In the genomic region with DNA sequence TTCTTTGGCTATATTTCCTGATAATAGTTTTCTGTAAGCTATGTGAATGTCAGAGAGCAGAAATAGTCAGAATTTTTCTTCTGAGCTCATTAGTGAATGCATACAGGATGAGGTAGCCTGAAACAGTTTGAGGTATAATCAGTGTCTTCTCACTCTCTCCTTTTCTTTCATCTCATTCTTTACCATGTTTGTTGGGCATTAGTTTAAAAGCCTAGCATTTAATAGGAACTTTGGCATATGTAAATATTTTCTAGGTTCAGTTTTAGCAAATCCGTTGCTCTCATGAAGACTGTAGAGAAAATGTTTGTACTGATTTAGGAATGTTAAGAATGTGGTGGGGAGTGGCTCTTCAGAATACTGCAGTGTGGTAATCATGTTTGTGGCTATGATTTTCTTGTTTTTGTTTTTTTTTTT, we compare ENCODE assay signal across 12 cellular contexts.
DNase-seq lines count a peak whose midpoint lies in the region; ATAC-seq, FAIRE-seq and TF ChIP-seq lines count a peak whose summit lies in the region.
"Had no signal": no experiment of that assay in that cellular context is flagged by ENCODE, and none has a peak within 500 bp of the region (broad histone marks: within the 10 kb centered on the region; RNA-seq: fewer than 3 reads in every experiment).

No MANE protein-coding gene starts in this region.

- TF ChIP-seq POLR2A in A549 (IDR thresholded peaks at IDR 0.05; ENCODE audit: low read length): no peak
- no peak for TF ChIP-seq POLR2A in vagina (IDR thresholded peaks at IDR 0.05)

- TF ChIP-seq CTCF in A549 (IDR thresholded peaks at IDR 0.05) (no peak), choroid plexus epithelial cell (conservative IDR thresholded peaks at IDR 0.05; ENCODE audit: low read depth, low read length) (no peak), left lung (IDR thresholded peaks at IDR 0.05) (no peak), vagina (IDR thresholded peaks at IDR 0.05) (no peak)

- H3K4me1 ChIP-seq in A549 (peaks cover 37% of the 10 kb centered on the region), left lung (peaks cover 0 to 4% of the 10 kb centered on the region in 2 donors), vagina (peaks cover 18% of the 10 kb centered on the region)

- no peak for TF ChIP-seq RAD21 in A549 (conservative IDR thresholded peaks at IDR 0.05 in 1 of 2, IDR thresholded peaks at IDR 0.05 in 1 of 2)

- H3K4me1 Mint-ChIP-seq in activated T-helper 1 cell treated with anti-CD3 and anti-CD28 coated beads, Interleukin-12 subunit alpha, Interleukin-12 subunit beta, Interleukin-2, Interleukin-4 antibody, amounts not matched to agents 30 ng/mL and 10 ng/mL and 1 ng/mL, durations not matched to agents 14 hours and 24 hours and 36 hours (ENCODE audit: low read depth): no peaks in the 10 kb centered on the region
- H3K4me1 Mint-ChIP-seq: IgD-negative memory B cell had no signal

- DNase-seq in A549 (ENCODE audit: low read depth in 1 of 2, low spot score in 1 of 2) (peak; percentile 7 to 63), HuH-7.5 (ENCODE audit: low spot score) (peak; percentile 6), choroid plexus epithelial cell (ENCODE audit: low read depth) (peak; percentile 83), left lung (no peak), vagina (ENCODE audit: extremely low spot score in 2 of 2) (no peak)
- no peak for DNase-seq in activated T-helper 1 cell treated with anti-CD3 and anti-CD28 coated beads, Interleukin-12 subunit alpha, Interleukin-12 subunit beta, Interleukin-2, Interleukin-4 antibody, amounts not matched to agents 30 ng/mL and 10 ng/mL and 1 ng/mL, durations not matched to agents 14 hours and 24 hours and 36 hours (ENCODE audit: low spot score)
- DNase-seq in activated CD8-positive, alpha-beta memory T cell treated with anti-CD3 and anti-CD28 coated beads, Interleukin-2, amount 50 U/mL, for 4 hours: no peak
- no peak for DNase-seq in activated naive CD4-positive, alpha-beta T cell treated with Interleukin-2 at 50 U/mL for 16 hours
- DNase-seq: activated CD8-positive, alpha-beta memory T cell treated with anti-CD3 and anti-CD28 coated beads for 24 hours; amygdala; nucleus accumbens had no signal

- H3K27ac ChIP-seq in A549: peak overlapping the region; percentile 74 to 83
- H3K27ac ChIP-seq in left lung: peak overlapping the region; percentile 49 to 50
- no peak overlapping the region for H3K27ac ChIP-seq in vagina

- peaks cover 2% of the 10 kb centered on the region for H3K27me3 Mint-ChIP-seq in activated T-helper 1 cell treated with anti-CD3 and anti-CD28 coated beads, Interleukin-12 subunit alpha, Interleukin-12 subunit beta, Interleukin-2, Interleukin-4 antibody, amounts not matched to agents 30 ng/mL and 10 ng/mL and 1 ng/mL, durations not matched to agents 14 hours and 24 hours and 36 hours (ENCODE audit: insufficient read depth)
- H3K27me3 Mint-ChIP-seq: IgD-negative memory B cell had no signal

- intact Hi-C loops in left lung (cut with DNase I): no loop called here
- intact Hi-C loops in vagina (cut with DNase I): no loop called here
- intact Hi-C loops in activated T-helper 1 cell treated with anti-CD3 and anti-CD28 coated beads, Interleukin-12 subunit alpha, Interleukin-12 subunit beta, Interleukin-2, Interleukin-4 antibody, amounts not matched to agents 30 ng/mL and 10 ng/mL and 1 ng/mL, durations not matched to agents 14 hours and 24 hours and 36 hours (cut with micrococcal nuclease): no loop called here

- no peak overlapping the region for H3K4me3 Mint-ChIP-seq in activated T-helper 1 cell treated with anti-CD3 and anti-CD28 coated beads, Interleukin-12 subunit alpha, Interleukin-12 subunit beta, Interleukin-2, Interleukin-4 antibody, amounts not matched to agents 30 ng/mL and 10 ng/mL and 1 ng/mL, durations not matched to agents 14 hours and 24 hours and 36 hours
- H3K4me3 Mint-ChIP-seq: IgD-negative memory B cell had no signal

- H3K27me3 ChIP-seq in left lung (no peaks in the 10 kb centered on the region), vagina (no peaks in the 10 kb centered on the region)

- no peaks in the 10 kb centered on the region for H3K36me3 Mint-ChIP-seq in activated T-helper 1 cell treated with anti-CD3 and anti-CD28 coated beads, Interleukin-12 subunit alpha, Interleukin-12 subunit beta, Interleukin-2, Interleukin-4 antibody, amounts not matched to agents 30 ng/mL and 10 ng/mL and 1 ng/mL, durations not matched to agents 14 hours and 24 hours and 36 hours (ENCODE audit: low read depth)
- H3K36me3 Mint-ChIP-seq: IgD-negative memory B cell had no signal

- ATAC-seq in A549 (peak; percentile 80 to 90), left lung (peak; percentile 89)

- H3K4me3 ChIP-seq in A549: no peak overlapping the region; the same call in 2 of the 3 replicates
- H3K4me3 ChIP-seq in choroid plexus epithelial cell (ENCODE audit: low read depth, low read length): no peak overlapping the region
- no peak overlapping the region for H3K4me3 ChIP-seq in left lung
- H3K4me3 ChIP-seq in vagina: no peak overlapping the region

- FAIRE-seq in A549 (lab: Jason Lieb, UNC): no peak

- 0% methylated on average over 1 of the region's 1 CpG for WGBS in A549 (ENCODE audit: missing lambda C conversion rate)

- peak overlapping the region; percentile 73 for H3K4me2 ChIP-seq in A549

- POLR2A ChIA-PET in A549 (lab: Yijun Ruan, JAX): interaction anchor here (0.7 kb wide), 1 partner anchor 119 kb away, joined by 3 read pairs; no protein-coding TSS in a partner anchor

- CTCF ChIA-PET in A549 (lab: Yijun Ruan, JAX): interaction anchor here (1.2 kb wide), 1 partner anchor 27 kb away, joined by 4 read pairs; no protein-coding TSS in a partner anchor

- H3K36me3 ChIP-seq in left lung (no peaks in the 10 kb centered on the region), vagina (no peaks in the 10 kb centered on the region)

- H3K9me3 Mint-ChIP-seq in activated T-helper 1 cell treated with anti-CD3 and anti-CD28 coated beads, Interleukin-12 subunit alpha, Interleukin-12 subunit beta, Interleukin-2, Interleukin-4 antibody, amounts not matched to agents 30 ng/mL and 10 ng/mL and 1 ng/mL, durations not matched to agents 14 hours and 24 hours and 36 hours: no peaks in the 10 kb centered on the region
- H3K9me3 Mint-ChIP-seq: IgD-negative memory B cell had no signal

- H3K27ac Mint-ChIP-seq in activated T-helper 1 cell treated with anti-CD3 and anti-CD28 coated beads, Interleukin-12 subunit alpha, Interleukin-12 subunit beta, Interleukin-2, Interleukin-4 antibody, amounts not matched to agents 30 ng/mL and 10 ng/mL and 1 ng/mL, durations not matched to agents 14 hours and 24 hours and 36 hours: no peak overlapping the region
- H3K27ac Mint-ChIP-seq: IgD-negative memory B cell had no signal

- no peak for TF ChIP-seq EP300 in A549 (IDR thresholded peaks at IDR 0.05)

- H3K9me3 ChIP-seq in A549 (no peaks in the 10 kb centered on the region), left lung (no peaks in the 10 kb centered on the region), vagina (no peaks in the 10 kb centered on the region)

TF ChIP-seq in A549, 52 proteins besides CTCF, POLR2A, EP300 and RAD21:
- TF ChIP-seq MAX (IDR thresholded peaks at IDR 0.05): 0 out of 2 replicates have a peak, but pooled peaks have one; percentile 22
- TF ChIP-seq, protein P1, sequence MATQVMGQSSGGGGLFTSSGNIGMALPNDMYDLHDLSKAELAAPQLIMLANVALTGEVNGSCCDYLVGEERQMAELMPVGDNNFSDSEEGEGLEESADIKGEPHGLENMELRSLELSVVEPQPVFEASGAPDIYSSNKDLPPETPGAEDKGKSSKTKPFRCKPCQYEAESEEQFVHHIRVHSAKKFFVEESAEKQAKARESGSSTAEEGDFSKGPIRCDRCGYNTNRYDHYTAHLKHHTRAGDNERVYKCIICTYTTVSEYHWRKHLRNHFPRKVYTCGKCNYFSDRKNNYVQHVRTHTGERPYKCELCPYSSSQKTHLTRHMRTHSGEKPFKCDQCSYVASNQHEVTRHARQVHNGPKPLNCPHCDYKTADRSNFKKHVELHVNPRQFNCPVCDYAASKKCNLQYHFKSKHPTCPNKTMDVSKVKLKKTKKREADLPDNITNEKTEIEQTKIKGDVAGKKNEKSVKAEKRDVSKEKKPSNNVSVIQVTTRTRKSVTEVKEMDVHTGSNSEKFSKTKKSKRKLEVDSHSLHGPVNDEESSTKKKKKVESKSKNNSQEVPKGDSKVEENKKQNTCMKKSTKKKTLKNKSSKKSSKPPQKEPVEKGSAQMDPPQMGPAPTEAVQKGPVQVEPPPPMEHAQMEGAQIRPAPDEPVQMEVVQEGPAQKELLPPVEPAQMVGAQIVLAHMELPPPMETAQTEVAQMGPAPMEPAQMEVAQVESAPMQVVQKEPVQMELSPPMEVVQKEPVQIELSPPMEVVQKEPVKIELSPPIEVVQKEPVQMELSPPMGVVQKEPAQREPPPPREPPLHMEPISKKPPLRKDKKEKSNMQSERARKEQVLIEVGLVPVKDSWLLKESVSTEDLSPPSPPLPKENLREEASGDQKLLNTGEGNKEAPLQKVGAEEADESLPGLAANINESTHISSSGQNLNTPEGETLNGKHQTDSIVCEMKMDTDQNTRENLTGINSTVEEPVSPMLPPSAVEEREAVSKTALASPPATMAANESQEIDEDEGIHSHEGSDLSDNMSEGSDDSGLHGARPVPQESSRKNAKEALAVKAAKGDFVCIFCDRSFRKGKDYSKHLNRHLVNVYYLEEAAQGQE (IDR thresholded peaks at IDR 0.05): no peak
TF ChIP-seq in A549: peak in this region for 1.

Comparison
In these comparisons a context has a peak if more than half of its experiments do, and no peak if none do; other contexts are left out.
1. DNase-seq: peak in A549 (2 of 2), HuH-7.5 (single experiment) and choroid plexus epithelial cell (single experiment); none in left lung (0 of 2), vagina (0 of 2), activated T-helper 1 cell treated with anti-CD3 and anti-CD28 coated beads, Interleukin-12 subunit alpha, Interleukin-12 subunit beta, Interleukin-2, Interleukin-4 antibody, amounts not matched to agents 30 ng/mL and 10 ng/mL and 1 ng/mL, durations not matched to agents 14 hours and 24 hours and 36 hours (single experiment), activated CD8-positive, alpha-beta memory T cell treated with anti-CD3 and anti-CD28 coated beads, Interleukin-2, amount 50 U/mL, for 4 hours (single experiment) and activated naive CD4-positive, alpha-beta T cell treated with Interleukin-2 at 50 U/mL for 16 hours (single experiment).